In the genomic region with DNA sequence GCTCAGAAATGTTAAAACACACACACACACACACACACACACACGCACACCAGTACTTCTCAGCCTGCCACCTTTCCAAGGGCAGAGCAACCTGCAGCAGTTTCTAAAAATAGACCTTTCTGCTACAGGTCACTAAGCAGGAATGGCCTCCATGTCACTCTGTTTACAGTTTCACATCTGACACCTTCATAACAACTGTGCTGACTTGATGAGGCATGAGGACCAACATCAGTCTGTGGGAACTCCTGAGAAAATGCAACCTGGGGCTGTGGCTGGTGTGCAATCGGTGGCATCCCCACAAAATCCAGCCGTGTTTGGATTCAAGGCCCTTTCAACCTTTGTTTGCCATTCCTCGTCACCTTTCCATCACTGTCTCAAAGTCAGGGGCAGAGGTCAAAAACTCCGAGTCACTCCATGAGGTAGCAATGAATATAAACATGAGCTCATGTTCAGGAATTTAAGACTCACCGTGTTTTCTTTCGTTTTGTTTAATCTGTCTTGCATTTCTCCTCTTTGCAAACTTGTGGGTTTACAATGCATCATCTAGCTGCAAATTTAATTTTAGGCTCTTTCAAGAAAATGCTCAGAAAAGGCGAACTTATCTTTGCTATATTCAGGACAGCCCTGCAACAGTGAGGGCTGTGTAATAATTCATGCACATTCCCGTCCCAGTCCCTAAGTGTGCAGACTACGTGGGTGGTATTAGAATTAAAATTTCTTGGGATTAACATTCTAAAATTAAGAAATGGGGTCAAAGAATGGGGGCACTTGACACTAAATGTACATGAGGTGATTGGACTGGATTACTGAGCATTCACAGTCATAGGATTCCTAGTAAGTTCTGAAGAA, we compare ENCODE assay signal across 1 cellular context.
TF ChIP-seq lines count a peak whose summit lies in the region.

No MANE protein-coding gene starts in this region.

TF ChIP-seq in HepG2, 621 proteins besides CTCF, POLR2A, EP300 and RAD21 (continued from another document and continues in another):
- TF ChIP-seq, protein P1, sequence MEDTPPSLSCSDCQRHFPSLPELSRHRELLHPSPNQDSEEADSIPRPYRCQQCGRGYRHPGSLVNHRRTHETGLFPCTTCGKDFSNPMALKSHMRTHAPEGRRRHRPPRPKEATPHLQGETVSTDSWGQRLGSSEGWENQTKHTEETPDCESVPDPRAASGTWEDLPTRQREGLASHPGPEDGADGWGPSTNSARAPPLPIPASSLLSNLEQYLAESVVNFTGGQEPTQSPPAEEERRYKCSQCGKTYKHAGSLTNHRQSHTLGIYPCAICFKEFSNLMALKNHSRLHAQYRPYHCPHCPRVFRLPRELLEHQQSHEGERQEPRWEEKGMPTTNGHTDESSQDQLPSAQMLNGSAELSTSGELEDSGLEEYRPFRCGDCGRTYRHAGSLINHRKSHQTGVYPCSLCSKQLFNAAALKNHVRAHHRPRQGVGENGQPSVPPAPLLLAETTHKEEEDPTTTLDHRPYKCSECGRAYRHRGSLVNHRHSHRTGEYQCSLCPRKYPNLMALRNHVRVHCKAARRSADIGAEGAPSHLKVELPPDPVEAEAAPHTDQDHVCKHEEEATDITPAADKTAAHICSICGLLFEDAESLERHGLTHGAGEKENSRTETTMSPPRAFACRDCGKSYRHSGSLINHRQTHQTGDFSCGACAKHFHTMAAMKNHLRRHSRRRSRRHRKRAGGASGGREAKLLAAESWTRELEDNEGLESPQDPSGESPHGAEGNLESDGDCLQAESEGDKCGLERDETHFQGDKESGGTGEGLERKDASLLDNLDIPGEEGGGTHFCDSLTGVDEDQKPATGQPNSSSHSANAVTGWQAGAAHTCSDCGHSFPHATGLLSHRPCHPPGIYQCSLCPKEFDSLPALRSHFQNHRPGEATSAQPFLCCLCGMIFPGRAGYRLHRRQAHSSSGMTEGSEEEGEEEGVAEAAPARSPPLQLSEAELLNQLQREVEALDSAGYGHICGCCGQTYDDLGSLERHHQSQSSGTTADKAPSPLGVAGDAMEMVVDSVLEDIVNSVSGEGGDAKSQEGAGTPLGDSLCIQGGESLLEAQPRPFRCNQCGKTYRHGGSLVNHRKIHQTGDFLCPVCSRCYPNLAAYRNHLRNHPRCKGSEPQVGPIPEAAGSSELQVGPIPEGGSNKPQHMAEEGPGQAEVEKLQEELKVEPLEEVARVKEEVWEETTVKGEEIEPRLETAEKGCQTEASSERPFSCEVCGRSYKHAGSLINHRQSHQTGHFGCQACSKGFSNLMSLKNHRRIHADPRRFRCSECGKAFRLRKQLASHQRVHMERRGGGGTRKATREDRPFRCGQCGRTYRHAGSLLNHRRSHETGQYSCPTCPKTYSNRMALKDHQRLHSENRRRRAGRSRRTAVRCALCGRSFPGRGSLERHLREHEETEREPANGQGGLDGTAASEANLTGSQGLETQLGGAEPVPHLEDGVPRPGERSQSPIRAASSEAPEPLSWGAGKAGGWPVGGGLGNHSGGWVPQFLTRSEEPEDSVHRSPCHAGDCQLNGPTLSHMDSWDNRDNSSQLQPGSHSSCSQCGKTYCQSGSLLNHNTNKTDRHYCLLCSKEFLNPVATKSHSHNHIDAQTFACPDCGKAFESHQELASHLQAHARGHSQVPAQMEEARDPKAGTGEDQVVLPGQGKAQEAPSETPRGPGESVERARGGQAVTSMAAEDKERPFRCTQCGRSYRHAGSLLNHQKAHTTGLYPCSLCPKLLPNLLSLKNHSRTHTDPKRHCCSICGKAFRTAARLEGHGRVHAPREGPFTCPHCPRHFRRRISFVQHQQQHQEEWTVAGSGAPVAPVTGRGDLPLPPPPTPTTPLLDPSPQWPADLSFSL (CRISPR knock-in tag; IDR thresholded peaks at IDR 0.05): no peak
- TF ChIP-seq RBM39 (IDR thresholded peaks at IDR 0.05; ENCODE audit: low read depth, low read length, poor library complexity, severe bottlenecking) (no peak), ZNF614 (CRISPR knock-in tag; IDR thresholded peaks at IDR 0.05; ENCODE audit: borderline replicate concordance) (no peak), ATF1 (CRISPR knock-in tag; IDR thresholded peaks at IDR 0.05) (peak; percentile 59; the same call in 1 of the 2 replicates), KDM4B (CRISPR knock-in tag; IDR thresholded peaks at IDR 0.05) (no peak), ZNF652 (CRISPR knock-in tag; IDR thresholded peaks at IDR 0.05; ENCODE audit: borderline replicate concordance, low read depth) (no peak), ZBTB1 (CRISPR knock-in tag; IDR thresholded peaks at IDR 0.05; ENCODE audit: borderline replicate concordance) (no peak), ZNF619 (CRISPR knock-in tag; IDR thresholded peaks at IDR 0.05) (no peak), ZNF121 (CRISPR knock-in tag; IDR thresholded peaks at IDR 0.05) (no peak), ZNF572 (CRISPR knock-in tag; IDR thresholded peaks at IDR 0.05) (no peak), KLF12 (CRISPR knock-in tag; IDR thresholded peaks at IDR 0.05; ENCODE audit: borderline replicate concordance) (no peak), ZSCAN31 (CRISPR knock-in tag; IDR thresholded peaks at IDR 0.05; ENCODE audit: low read depth) (no peak), U2AF2 (IDR thresholded peaks at IDR 0.05; ENCODE audit: low read depth, low read length) (no peak), SMARCE1 (IDR thresholded peaks at IDR 0.05; ENCODE audit: borderline replicate concordance) (no peak), NFYB (CRISPR knock-in tag; IDR thresholded peaks at IDR 0.05) (no peak), ZNF274 (CRISPR knock-in tag; IDR thresholded peaks at IDR 0.05) (no peak)
- TF ChIP-seq, protein P2, sequence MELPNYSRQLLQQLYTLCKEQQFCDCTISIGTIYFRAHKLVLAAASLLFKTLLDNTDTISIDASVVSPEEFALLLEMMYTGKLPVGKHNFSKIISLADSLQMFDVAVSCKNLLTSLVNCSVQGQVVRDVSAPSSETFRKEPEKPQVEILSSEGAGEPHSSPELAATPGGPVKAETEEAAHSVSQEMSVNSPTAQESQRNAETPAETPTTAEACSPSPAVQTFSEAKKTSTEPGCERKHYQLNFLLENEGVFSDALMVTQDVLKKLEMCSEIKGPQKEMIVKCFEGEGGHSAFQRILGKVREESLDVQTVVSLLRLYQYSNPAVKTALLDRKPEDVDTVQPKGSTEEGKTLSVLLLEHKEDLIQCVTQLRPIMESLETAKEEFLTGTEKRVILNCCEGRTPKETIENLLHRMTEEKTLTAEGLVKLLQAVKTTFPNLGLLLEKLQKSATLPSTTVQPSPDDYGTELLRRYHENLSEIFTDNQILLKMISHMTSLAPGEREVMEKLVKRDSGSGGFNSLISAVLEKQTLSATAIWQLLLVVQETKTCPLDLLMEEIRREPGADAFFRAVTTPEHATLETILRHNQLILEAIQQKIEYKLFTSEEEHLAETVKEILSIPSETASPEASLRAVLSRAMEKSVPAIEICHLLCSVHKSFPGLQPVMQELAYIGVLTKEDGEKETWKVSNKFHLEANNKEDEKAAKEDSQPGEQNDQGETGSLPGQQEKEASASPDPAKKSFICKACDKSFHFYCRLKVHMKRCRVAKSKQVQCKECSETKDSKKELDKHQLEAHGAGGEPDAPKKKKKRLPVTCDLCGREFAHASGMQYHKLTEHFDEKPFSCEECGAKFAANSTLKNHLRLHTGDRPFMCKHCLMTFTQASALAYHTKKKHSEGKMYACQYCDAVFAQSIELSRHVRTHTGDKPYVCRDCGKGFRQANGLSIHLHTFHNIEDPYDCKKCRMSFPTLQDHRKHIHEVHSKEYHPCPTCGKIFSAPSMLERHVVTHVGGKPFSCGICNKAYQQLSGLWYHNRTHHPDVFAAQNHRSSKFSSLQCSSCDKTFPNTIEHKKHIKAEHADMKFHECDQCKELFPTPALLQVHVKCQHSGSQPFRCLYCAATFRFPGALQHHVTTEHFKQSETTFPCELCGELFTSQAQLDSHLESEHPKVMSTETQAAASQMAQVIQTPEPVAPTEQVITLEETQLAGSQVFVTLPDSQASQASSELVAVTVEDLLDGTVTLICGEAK (IDR thresholded peaks at IDR 0.05): no peak
- TF ChIP-seq, protein P2 (CRISPR knock-in tag; IDR thresholded peaks at IDR 0.05): no peak; the same call in 1 of the 2 replicates
- TF ChIP-seq, protein P3, sequence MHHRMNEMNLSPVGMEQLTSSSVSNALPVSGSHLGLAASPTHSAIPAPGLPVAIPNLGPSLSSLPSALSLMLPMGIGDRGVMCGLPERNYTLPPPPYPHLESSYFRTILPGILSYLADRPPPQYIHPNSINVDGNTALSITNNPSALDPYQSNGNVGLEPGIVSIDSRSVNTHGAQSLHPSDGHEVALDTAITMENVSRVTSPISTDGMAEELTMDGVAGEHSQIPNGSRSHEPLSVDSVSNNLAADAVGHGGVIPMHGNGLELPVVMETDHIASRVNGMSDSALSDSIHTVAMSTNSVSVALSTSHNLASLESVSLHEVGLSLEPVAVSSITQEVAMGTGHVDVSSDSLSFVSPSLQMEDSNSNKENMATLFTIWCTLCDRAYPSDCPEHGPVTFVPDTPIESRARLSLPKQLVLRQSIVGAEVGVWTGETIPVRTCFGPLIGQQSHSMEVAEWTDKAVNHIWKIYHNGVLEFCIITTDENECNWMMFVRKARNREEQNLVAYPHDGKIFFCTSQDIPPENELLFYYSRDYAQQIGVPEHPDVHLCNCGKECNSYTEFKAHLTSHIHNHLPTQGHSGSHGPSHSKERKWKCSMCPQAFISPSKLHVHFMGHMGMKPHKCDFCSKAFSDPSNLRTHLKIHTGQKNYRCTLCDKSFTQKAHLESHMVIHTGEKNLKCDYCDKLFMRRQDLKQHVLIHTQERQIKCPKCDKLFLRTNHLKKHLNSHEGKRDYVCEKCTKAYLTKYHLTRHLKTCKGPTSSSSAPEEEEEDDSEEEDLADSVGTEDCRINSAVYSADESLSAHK (CRISPR knock-in tag; IDR thresholded peaks at IDR 0.05; ENCODE audit: borderline replicate concordance): no peak
- TF ChIP-seq, protein P4, sequence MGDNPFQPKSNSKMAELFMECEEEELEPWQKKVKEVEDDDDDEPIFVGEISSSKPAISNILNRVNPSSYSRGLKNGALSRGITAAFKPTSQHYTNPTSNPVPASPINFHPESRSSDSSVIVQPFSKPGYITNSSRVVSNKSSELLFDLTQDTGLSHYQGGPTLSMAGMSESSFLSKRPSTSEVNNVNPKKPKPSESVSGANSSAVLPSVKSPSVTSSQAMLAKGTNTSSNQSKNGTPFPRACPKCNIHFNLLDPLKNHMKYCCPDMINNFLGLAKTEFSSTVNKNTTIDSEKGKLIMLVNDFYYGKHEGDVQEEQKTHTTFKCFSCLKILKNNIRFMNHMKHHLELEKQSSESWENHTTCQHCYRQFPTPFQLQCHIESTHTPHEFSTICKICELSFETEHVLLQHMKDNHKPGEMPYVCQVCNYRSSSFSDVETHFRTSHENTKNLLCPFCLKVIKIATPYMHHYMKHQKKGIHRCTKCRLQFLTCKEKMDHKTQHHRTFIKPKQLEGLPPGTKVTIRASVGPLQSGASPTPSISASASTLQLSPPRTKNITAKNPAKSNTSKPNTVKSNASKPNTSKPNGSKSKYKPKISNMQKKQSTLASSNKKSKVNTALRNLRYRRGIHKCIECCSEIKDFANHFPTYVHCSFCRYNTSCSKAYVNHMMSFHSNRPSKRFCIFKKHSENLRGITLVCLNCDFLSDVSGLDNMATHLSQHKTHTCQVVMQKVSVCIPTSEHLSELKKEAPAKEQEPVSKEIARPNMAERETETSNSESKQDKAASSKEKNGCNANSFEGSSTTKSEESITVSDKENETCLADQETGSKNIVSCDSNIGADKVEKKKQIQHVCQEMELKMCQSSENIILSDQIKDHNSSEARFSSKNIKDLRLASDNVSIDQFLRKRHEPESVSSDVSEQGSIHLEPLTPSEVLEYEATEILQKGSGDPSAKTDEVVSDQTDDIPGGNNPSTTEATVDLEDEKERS (CRISPR knock-in tag; IDR thresholded peaks at IDR 0.05): no peak
- TF ChIP-seq, protein P5, sequence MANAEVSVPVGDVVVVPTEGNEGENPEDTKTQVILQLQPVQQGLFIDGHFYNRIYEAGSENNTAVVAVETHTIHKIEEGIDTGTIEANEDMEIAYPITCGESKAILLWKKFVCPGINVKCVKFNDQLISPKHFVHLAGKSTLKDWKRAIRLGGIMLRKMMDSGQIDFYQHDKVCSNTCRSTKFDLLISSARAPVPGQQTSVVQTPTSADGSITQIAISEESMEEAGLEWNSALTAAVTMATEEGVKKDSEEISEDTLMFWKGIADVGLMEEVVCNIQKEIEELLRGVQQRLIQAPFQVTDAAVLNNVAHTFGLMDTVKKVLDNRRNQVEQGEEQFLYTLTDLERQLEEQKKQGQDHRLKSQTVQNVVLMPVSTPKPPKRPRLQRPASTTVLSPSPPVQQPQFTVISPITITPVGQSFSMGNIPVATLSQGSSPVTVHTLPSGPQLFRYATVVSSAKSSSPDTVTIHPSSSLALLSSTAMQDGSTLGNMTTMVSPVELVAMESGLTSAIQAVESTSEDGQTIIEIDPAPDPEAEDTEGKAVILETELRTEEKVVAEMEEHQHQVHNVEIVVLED (CRISPR knock-in tag; IDR thresholded peaks at IDR 0.05; ENCODE audit: borderline replicate concordance): no peak
- TF ChIP-seq, protein P6, sequence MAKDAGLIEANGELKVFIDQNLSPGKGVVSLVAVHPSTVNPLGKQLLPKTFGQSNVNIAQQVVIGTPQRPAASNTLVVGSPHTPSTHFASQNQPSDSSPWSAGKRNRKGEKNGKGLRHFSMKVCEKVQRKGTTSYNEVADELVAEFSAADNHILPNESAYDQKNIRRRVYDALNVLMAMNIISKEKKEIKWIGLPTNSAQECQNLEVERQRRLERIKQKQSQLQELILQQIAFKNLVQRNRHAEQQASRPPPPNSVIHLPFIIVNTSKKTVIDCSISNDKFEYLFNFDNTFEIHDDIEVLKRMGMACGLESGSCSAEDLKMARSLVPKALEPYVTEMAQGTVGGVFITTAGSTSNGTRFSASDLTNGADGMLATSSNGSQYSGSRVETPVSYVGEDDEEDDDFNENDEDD (CRISPR knock-in tag; IDR thresholded peaks at IDR 0.05; ENCODE audit: borderline replicate concordance): no peak
